In the genomic region with DNA sequence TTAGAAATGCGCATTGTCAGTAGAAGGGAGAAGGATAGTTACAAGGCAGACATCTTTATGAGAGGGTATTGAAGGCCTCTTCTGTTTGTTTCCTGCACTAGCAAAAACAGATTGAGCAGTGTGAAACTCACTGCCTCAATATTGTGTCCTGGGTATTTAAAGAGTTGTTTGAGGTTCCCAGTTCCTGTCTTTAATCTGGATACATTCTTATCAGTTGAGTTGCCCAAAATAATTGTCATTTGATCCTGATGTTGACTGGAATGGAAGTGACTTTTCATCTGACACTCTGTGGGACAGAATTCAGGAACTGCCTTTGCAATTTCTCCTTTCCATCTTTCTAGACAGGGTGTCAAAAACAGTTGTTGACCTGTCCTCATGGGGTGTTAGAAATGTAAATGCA, we compare ENCODE assay signal across 1 cellular context.
TF ChIP-seq lines count a peak whose summit lies in the region.

No MANE protein-coding gene starts in this region.

TF ChIP-seq in IMR-90, 13 proteins besides CTCF, POLR2A, EP300 and RAD21:
- TF ChIP-seq RCOR1 (IDR thresholded peaks at IDR 0.05; ENCODE audit: insufficient replicate concordance, low read length) (no peak), MXI1 (IDR thresholded peaks at IDR 0.05; ENCODE audit: borderline replicate concordance, low read depth, low read length) (no peak), RFX5 (IDR thresholded peaks at IDR 0.05; ENCODE audit: low read depth, low read length) (no peak)
